In the genomic region with DNA sequence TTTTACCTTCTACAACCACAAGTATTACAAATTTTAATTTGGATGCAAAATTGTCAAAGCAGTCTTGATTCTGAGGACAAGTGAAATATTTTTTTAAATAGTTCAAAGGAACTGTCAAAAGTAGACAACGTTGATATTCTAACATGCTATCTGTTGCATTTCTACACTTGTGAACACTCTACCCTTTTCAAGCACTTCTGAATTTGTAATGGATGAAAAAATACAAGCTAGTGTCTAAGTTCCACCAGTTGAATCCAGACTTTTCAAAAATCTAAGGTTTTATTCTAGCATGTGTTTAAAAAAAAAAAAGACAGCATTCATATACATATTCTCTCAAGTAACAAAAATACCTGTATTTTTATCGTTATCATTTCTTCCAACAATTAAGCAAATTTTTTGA, we compare ENCODE assay signal across 9 cellular contexts. TPM values are rescaled to one million over a fixed set of nuclear protein-coding genes. Genes with fewer than 3 reads are reported as not detected.
DNase-seq lines count a peak whose midpoint lies in the region; ATAC-seq, FAIRE-seq and TF ChIP-seq lines count a peak whose summit lies in the region.
"Had no signal": no experiment of that assay in that cellular context is flagged by ENCODE, and none has a peak within 500 bp of the region (broad histone marks: within the 10 kb centered on the region; RNA-seq: fewer than 3 reads in every experiment).

No MANE protein-coding gene starts in this region.

- H3K9ac ChIP-seq in SK-N-MC (ENCODE audit: insufficient read length), result peak overlapping the region; percentile 94

- H3K9me3 ChIP-seq in SK-N-MC (ENCODE audit: low read depth, low read length) (no peaks in the 10 kb centered on the region), gastrocnemius medialis (no peaks in the 10 kb centered on the region)

- H3K36me3 ChIP-seq in SK-N-MC (ENCODE audit: insufficient read depth, low read length) (peaks cover 20% of the 10 kb centered on the region), gastrocnemius medialis (no peaks in the 10 kb centered on the region)

- ATAC-seq in gastrocnemius medialis, result no peak
- no peak for ATAC-seq in HG02970 (IDR thresholded peaks at IDR 0.05; ENCODE audit: low FRiP score, unreplicated experiment)
- no peak for ATAC-seq in GM18867 (IDR thresholded peaks at IDR 0.05; ENCODE audit: unreplicated experiment)

- no peaks in the 10 kb centered on the region for H3K27me3 ChIP-seq in gastrocnemius medialis

- no peak for DNase-seq in GM19239 (ENCODE audit: insufficient read length, low spot score)
- DNase-seq in SK-N-MC (ENCODE audit: low read depth, low spot score), result no peak
- no peak for DNase-seq in fibroblast of pulmonary artery (ENCODE audit: low read depth)
- DNase-seq in gastrocnemius medialis, result no peak
- no peak for DNase-seq in NCI-H2227 treated with DMSO at 0.1 percent for 48 hours (lab: John Stamatoyannopoulos, UW)
- DNase-seq in DMS53 (lab: John Stamatoyannopoulos, UW), result no peak
- DNase-seq: NCI-H1417 treated with DMSO at 0.1 percent for 48 hours had no signal

- H3K27ac ChIP-seq in SK-N-MC (peak overlapping the region; percentile 16; the same call in 1 of the 2 replicates), gastrocnemius medialis (peak overlapping the region; percentile 94 to 98 (median 96))

- peak; percentile 56 for FAIRE-seq in GM19239 (lab: Jason Lieb, UNC)

- TF ChIP-seq POLR2A in gastrocnemius medialis (IDR thresholded peaks at IDR 0.05), result no peak

- intact Hi-C loops in gastrocnemius medialis (cut with DNase I; ENCODE audit: low total_unique reads), result loop anchor here (10.0 kb wide), 1 partner anchor 201 kb away; a partner anchor contains a TSS

- peaks cover 50 to 57% of the 10 kb centered on the region in 2 donors for H3K4me1 ChIP-seq in gastrocnemius medialis

- peak overlapping the region; percentile 79 for H3K4me3 ChIP-seq in SK-N-MC
- peak overlapping the region; percentile 94 for H3K4me3 ChIP-seq in fibroblast of pulmonary artery (replicated peaks; ENCODE audit: low read depth, low read length)
- H3K4me3 ChIP-seq in gastrocnemius medialis, result peak overlapping the region; percentile 87 to 98 (median 95)

- in situ Hi-C loops in gastrocnemius medialis (cut with MboI; ENCODE audit: low sequenced_read_pairs in 4 of 4), result loop anchor here in 1 of 4 donors (10.0 kb wide), 1 partner anchor 89 kb away; no protein-coding TSS in a partner anchor

- TF ChIP-seq CTCF in fibroblast of pulmonary artery (IDR thresholded peaks at IDR 0.05; ENCODE audit: low read length, missing control alignments) (no peak), gastrocnemius medialis (IDR thresholded peaks at IDR 0.05 in 4 of 5, conservative IDR thresholded peaks at IDR 0.05 in 1 of 5) (no peak)

RNA-seq across cellular contexts. Expression of a gene that starts 2.1 kb away (rescaled TPM):
- total RNA-seq in gastrocnemius medialis, result 10 to 100 TPM; 11.5 to 18.8 (median 16.5) TPM

RNA-seq across cellular contexts. Expression of a gene that starts 2.5 kb away (rescaled TPM):
- total RNA-seq in gastrocnemius medialis, result 10 to 100 TPM; 14.5 to 21.9 (median 17.7) TPM

RNA-seq across cellular contexts. Expression of a gene that starts 41.4 kb away (rescaled TPM):
- 10 to 100 TPM; 24.4 to 47.6 (median 29.2) TPM for total RNA-seq in gastrocnemius medialis
